20 cellular contexts compared by ENCODE assay signal in genomic region chr2:26782876-26783704, GRCh38. TPM values are rescaled to one million over a fixed set of nuclear protein-coding genes. Genes with fewer than 3 reads are reported as not detected.
"Had no signal": no experiment of that assay in that cellular context is flagged by ENCODE, and none has a peak within 500 bp of the region (broad histone marks: within the 10 kb centered on the region; RNA-seq: fewer than 3 reads in every experiment).

No MANE protein-coding gene starts in this region.

- H3K4me2 ChIP-seq: hepatocyte had no signal

- FAIRE-seq: pancreas had no signal

- H3K4me1 ChIP-seq: uterus had no signal

- H3K9me3 ChIP-seq: pancreas, stomach, uterus had no signal

- H3K36me3 ChIP-seq: uterus had no signal

- ATAC-seq: activated CD4-positive, alpha-beta T cell treated with anti-CD3 and anti-CD28 coated beads for 36 hours; left ventricle myocardium superior; pancreas; right cardiac atrium; stimulated activated memory B cell treated with anti-CD40 and anti-IgM and Interleukin-4, amounts not matched to agents 10 μg/mL and 1 μg/mL and 100 μg/mL, for 72 hours had no signal

- H3K4me3 ChIP-seq: cardiac muscle cell, hepatocyte, pancreas, stomach, uterus had no signal

- DNase-seq: activated B cell treated with CpG ODN at 0.5 μM for 24 hours; activated CD4-positive, alpha-beta memory T cell treated with anti-CD3 and anti-CD28 coated beads for 36 hours; activated CD4-positive, alpha-beta T cell treated with anti-CD3 and anti-CD28 coated beads for 36 hours; activated naive CD4-positive, alpha-beta T cell treated with anti-CD3 and anti-CD28 coated beads for 36 hours; activated T-cell treated with anti-CD3 and anti-CD28 coated beads, Interleukin-2, amount 50 U/mL, for 48 hours; dermis blood vessel endothelial cell; effector CD8-positive, alpha-beta T cell; foreskin melanocyte; kidney glomerular epithelial cell; left ventricle myocardium superior; mammary epithelial cell; pancreas; right cardiac atrium; stimulated activated CD4-positive, alpha-beta T cell treated with anti-CD3 and anti-CD28 coated beads, Interleukin-1b, Interleukin-23, amount 100 ng/mL, for 48 hours; stomach; T1000; uterus had no signal

- H3K27ac ChIP-seq: cardiac muscle cell, hepatocyte, pancreas, stomach, uterus had no signal

- H3K27me3 ChIP-seq: cardiac muscle cell, hepatocyte, pancreas, uterus had no signal

RNA-seq across cellular contexts. Expression of gene CENPA, which starts 2.8 kb away (rescaled TPM):
- total RNA-seq: left ventricle myocardium superior had no signal
